ENCODE assay signal across 11 cellular contexts in genomic region chr3:50605901-50606326, GRCh38. TPM values are rescaled to one million over a fixed set of nuclear protein-coding genes. Genes with fewer than 3 reads are reported as not detected.
A peak's percentile ranks its signal among the peaks of the same experiment; 100 is the strongest.
DNase-seq lines count a peak whose midpoint lies in the region; ATAC-seq and TF ChIP-seq lines count a peak whose summit lies in the region.
"Had no signal": no experiment of that assay in that cellular context is flagged by ENCODE, and none has a peak within 500 bp of the region (broad histone marks: within the 10 kb centered on the region; RNA-seq: fewer than 3 reads in every experiment).

No MANE protein-coding gene starts in this region.

- H3K27me3 ChIP-seq in BLaER1 treated with 17β-estradiol and CSF1 and Interleukin-3, amounts not matched to agents 10 nM and 100 nM, result no peaks in the 10 kb centered on the region
- H3K27me3 ChIP-seq in neutrophil, result no peaks in the 10 kb centered on the region
- no peaks in the 10 kb centered on the region for H3K27me3 ChIP-seq in HAP-1 (ENCODE audit: low read depth)
- H3K27me3 ChIP-seq: MG63, tibial nerve had no signal

- no peaks in the 10 kb centered on the region for H3K27me3 Mint-ChIP-seq in central memory CD8-positive, alpha-beta T cell

- H3K4me3 ChIP-seq in BLaER1 treated with 17β-estradiol and CSF1 and Interleukin-3, amounts not matched to agents 10 nM and 100 nM, result peak overlapping the region in 7 of 10 experiments; percentile 36 to 98 (median 87); a peak in 15 of 20 replicates
- H3K4me3 ChIP-seq in neutrophil (ENCODE audit: low read depth in 1 of 2, low read length in 1 of 2) (no peak overlapping the region), HAP-1 (no peak overlapping the region)
- H3K4me3 ChIP-seq: MG63, tibial nerve had no signal

- no peak for TF ChIP-seq RAD21 in Ishikawa (IDR thresholded peaks at IDR 0.05; ENCODE audit: low read depth)

- TF ChIP-seq CTCF in neutrophil (IDR thresholded peaks at IDR 0.05), result no peak

- peak overlapping the region; percentile 26 to 94 (median 70); a peak in 21 of 22 replicates for H3K9ac ChIP-seq in BLaER1 treated with 17β-estradiol and CSF1 and Interleukin-3, amounts not matched to agents 10 nM and 100 nM

- TF ChIP-seq EP300 in Ishikawa (IDR thresholded peaks at IDR 0.05; ENCODE audit: borderline replicate concordance), result no peak

- H3K36me3 Mint-ChIP-seq in central memory CD8-positive, alpha-beta T cell (ENCODE audit: insufficient read depth), result peaks cover 54% of the 10 kb centered on the region

- H3K27ac ChIP-seq in BLaER1 treated with 17β-estradiol and CSF1 and Interleukin-3, amounts not matched to agents 10 nM and 100 nM, result peak overlapping the region; percentile 45 to 99 (median 96); a peak in 21 of 22 replicates
- H3K27ac ChIP-seq in neutrophil, result peak overlapping the region; percentile 73

- H3K4me2 ChIP-seq in BLaER1 treated with 17β-estradiol and CSF1 and Interleukin-3, amounts not matched to agents 10 nM and 100 nM, result peak overlapping the region; percentile 75 to 100 (median 99)

- H3K36me3 ChIP-seq in BLaER1 treated with 17β-estradiol and CSF1 and Interleukin-3, amounts not matched to agents 10 nM and 100 nM, result peaks cover 12 to 84% (median 73%) of the 10 kb centered on the region in 11 experiments; a peak in 21 of 22 replicates
- H3K36me3 ChIP-seq in neutrophil, result peaks cover 19% of the 10 kb centered on the region
- H3K36me3 ChIP-seq in HAP-1 (replicated peaks), result peaks cover 4% of the 10 kb centered on the region; the same call in 1 of the 2 replicates
- H3K36me3 ChIP-seq: MG63 had no signal

- peaks cover 5 to 58% (median 51%) of the 10 kb centered on the region in 11 experiments; a peak in 21 of 22 replicates for H4K20me1 ChIP-seq in BLaER1 treated with 17β-estradiol and CSF1 and Interleukin-3, amounts not matched to agents 10 nM and 100 nM

- no peak for ATAC-seq in central memory CD8-positive, alpha-beta T cell (replicated peaks; ENCODE audit: extremely low read depth, poor library complexity, severe bottlenecking)
- no peak for ATAC-seq in GM21367 (IDR thresholded peaks at IDR 0.05; ENCODE audit: unreplicated experiment)
- no peak for ATAC-seq in sciatic nerve
- ATAC-seq in GM21390 (IDR thresholded peaks at IDR 0.05; ENCODE audit: unreplicated experiment), result no peak

- in situ Hi-C loops in HAP-1 (cut with MboI; ENCODE audit: low sequenced_read_pairs), result no loop called here

- H3K9me3 Mint-ChIP-seq in central memory CD8-positive, alpha-beta T cell, result no peaks in the 10 kb centered on the region

- peak overlapping the region; percentile 97 for H3K4me3 Mint-ChIP-seq in central memory CD8-positive, alpha-beta T cell

- intact Hi-C loops in sciatic nerve (cut with DNase I), result no loop called here

- peak overlapping the region; percentile 98 for H3K27ac Mint-ChIP-seq in central memory CD8-positive, alpha-beta T cell (ENCODE audit: low read depth)

- no peaks in the 10 kb centered on the region for H3K9me3 ChIP-seq in BLaER1 treated with 17β-estradiol and CSF1 and Interleukin-3, amounts not matched to agents 10 nM and 100 nM (replicated peaks in 1 of 11)
- H3K9me3 ChIP-seq in neutrophil, result no peaks in the 10 kb centered on the region
- H3K9me3 ChIP-seq in HAP-1, result no peaks in the 10 kb centered on the region
- H3K9me3 ChIP-seq: MG63, tibial nerve had no signal

- DNase-seq in central memory CD8-positive, alpha-beta T cell (ENCODE audit: low spot score in 2 of 2), result no peak
- DNase-seq in HAP-1 (ENCODE audit: low spot score in 2 of 2) (no peak), sciatic nerve (ENCODE audit: low spot score) (no peak)
- DNase-seq: GDM1, MG63 had no signal

- peaks cover 88 to 100% (median 98%) of the 10 kb centered on the region in 10 experiments for H3K4me1 ChIP-seq in BLaER1 treated with 17β-estradiol and CSF1 and Interleukin-3, amounts not matched to agents 10 nM and 100 nM
- H3K4me1 ChIP-seq in neutrophil (ENCODE audit: control insufficient read depth in 1 of 2, insufficient read depth in 1 of 2, low read depth in 1 of 2, low read length in 1 of 2) (peaks cover 50 to 58% of the 10 kb centered on the region in 2 experiments), HAP-1 (peaks cover 4% of the 10 kb centered on the region)

- peaks cover 100% of the 10 kb centered on the region for H3K4me1 Mint-ChIP-seq in central memory CD8-positive, alpha-beta T cell

TF ChIP-seq in Ishikawa, 13 proteins besides CTCF, POLR2A, EP300 and RAD21:
- no peak for TF ChIP-seq TCF12 (IDR thresholded peaks at IDR 0.05; ENCODE audit: low read depth)
- 0 out of 2 replicates have a peak, but pooled peaks have one; percentile 48 for TF ChIP-seq USF1 (IDR thresholded peaks at IDR 0.05)
- TF ChIP-seq ZBTB7A (IDR thresholded peaks at IDR 0.05; ENCODE audit: low read depth), result no peak
- TF ChIP-seq EGR1 (IDR thresholded peaks at IDR 0.05), result no peak
- TF ChIP-seq REST (IDR thresholded peaks at IDR 0.05; ENCODE audit: low read depth), result no peak
- peak; percentile 69; the same call in 1 of the 2 replicates for TF ChIP-seq MAX (IDR thresholded peaks at IDR 0.05)
- no peak for TF ChIP-seq FOXM1 (IDR thresholded peaks at IDR 0.05; ENCODE audit: borderline replicate concordance, low read depth)
- TF ChIP-seq TAF1 (IDR thresholded peaks at IDR 0.05; ENCODE audit: low read depth), result no peak
- no peak for TF ChIP-seq YY1 (IDR thresholded peaks at IDR 0.05; ENCODE audit: low read depth)
- TF ChIP-seq NFIC (IDR thresholded peaks at IDR 0.05), result no peak

RNA-seq across cellular contexts. Expression of gene CISH, which starts 5.7 kb away (rescaled TPM):
- 10.6 TPM for total RNA-seq in sciatic nerve

RNA-seq across cellular contexts. Expression of gene MAPKAPK3, which starts 11.0 kb away (rescaled TPM):
- total RNA-seq in sciatic nerve, result 19.5 TPM

RNA-seq across cellular contexts. Expression of gene HEMK1, which starts 36.6 kb away (rescaled TPM):
- total RNA-seq in sciatic nerve, result 21.3 TPM

RNA-seq across cellular contexts. Expression of gene C3orf18, which starts 38.4 kb away (rescaled TPM):
- total RNA-seq in sciatic nerve, result 16.1 TPM

Comparison
In these comparisons a context has a peak if more than half of its experiments do, and no peak if none do; other contexts are left out.
1. H3K4me3 ChIP-seq: peak in BLaER1 treated with 17β-estradiol and CSF1 and Interleukin-3, amounts not matched to agents 10 nM and 100 nM (7 of 10); none in neutrophil (0 of 2) and HAP-1 (single experiment).